ENCODE assay signal across 21 cellular contexts in the genomic region with DNA sequence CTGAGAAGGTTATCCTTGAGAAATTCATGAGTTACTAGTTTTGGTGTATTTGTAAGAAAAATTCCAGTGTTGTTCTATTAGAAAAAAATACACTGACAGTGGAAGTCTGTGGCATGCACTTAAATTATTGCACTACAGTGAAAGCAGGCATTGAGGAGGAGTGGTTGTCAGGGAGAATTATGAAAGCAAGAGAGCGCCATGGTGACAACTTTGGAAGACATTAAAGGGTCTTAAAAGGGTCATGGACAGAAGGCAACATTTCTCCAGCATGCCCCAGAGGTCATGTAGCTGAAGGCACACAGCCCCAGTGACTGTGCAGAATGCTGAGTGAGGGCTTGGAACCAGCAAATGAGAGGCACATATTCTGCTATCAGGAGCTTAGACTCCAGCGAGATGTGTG.
DNase-seq lines count a peak whose midpoint lies in the region; ATAC-seq and TF ChIP-seq lines count a peak whose summit lies in the region.
"Had no signal": no experiment of that assay in that cellular context is flagged by ENCODE, and none has a peak within 500 bp of the region (broad histone marks: within the 10 kb centered on the region; RNA-seq: fewer than 3 reads in every experiment).

No MANE protein-coding gene starts in this region.

- H3K9me2 ChIP-seq in neural cell (ENCODE audit: insufficient read depth, low read length) = no peaks in the 10 kb centered on the region

- H3K14ac ChIP-seq in trophoblast cell (ENCODE audit: low read length) = no peak overlapping the region

- no peak overlapping the region for H4K12ac ChIP-seq in trophoblast cell (ENCODE audit: low read depth, low read length)

- POLR2A ChIA-PET in CD8-positive, alpha-beta T cell (lab: Charles Lee) = no interaction called here

- H3K18ac ChIP-seq in trophoblast cell (ENCODE audit: low read length) = no peak overlapping the region

- H3K36me3 ChIP-seq in neural cell (ENCODE audit: insufficient read depth, low read length) (no peaks in the 10 kb centered on the region), trophoblast cell (ENCODE audit: control insufficient read depth in 1 of 2, insufficient read depth in 2 of 2, low read length in 2 of 2) (no peaks in the 10 kb centered on the region), left ventricle myocardium inferior (no peaks in the 10 kb centered on the region)
- no peaks in the 10 kb centered on the region for H3K36me3 ChIP-seq in CD8-positive, alpha-beta T cell (ENCODE audit: insufficient read depth, low read length)
- H3K36me3 ChIP-seq: BE2C, BLaER1 had no signal

- peak overlapping the region; percentile 0 for H3K27ac Mint-ChIP-seq in mesothelial cell of epicardium
- H3K27ac Mint-ChIP-seq in CD8-positive, alpha-beta T cell = no peak overlapping the region
- H3K27ac Mint-ChIP-seq: CD14-positive monocyte; CD4-positive, alpha-beta memory T cell; CD4-positive, CD25-positive, alpha-beta regulatory T cell had no signal

- no peak for TF ChIP-seq POLR2A in lower leg skin (IDR thresholded peaks at IDR 0.05)

- H3K4me1 Mint-ChIP-seq in mesothelial cell of epicardium = peaks cover 10% of the 10 kb centered on the region
- no peaks in the 10 kb centered on the region for H3K4me1 Mint-ChIP-seq in CD8-positive, alpha-beta T cell (ENCODE audit: low read depth)
- H3K4me1 Mint-ChIP-seq: CD14-positive monocyte; CD4-positive, alpha-beta memory T cell; CD4-positive, CD25-positive, alpha-beta regulatory T cell had no signal

- no peak overlapping the region for H2BK12ac ChIP-seq in trophoblast cell (ENCODE audit: low read length)

- H3K79me1 ChIP-seq in trophoblast cell (ENCODE audit: low read length) = no peaks in the 10 kb centered on the region

- peak; percentile 17 for DNase-seq in Ammon's horn (ENCODE audit: low spot score)
- no peak for DNase-seq in mesothelial cell of epicardium (ENCODE audit: low spot score in 2 of 2, unreplicated experiment in 2 of 2)
- DNase-seq in trophoblast cell = no peak
- DNase-seq in lower leg skin (ENCODE audit: low spot score in 2 of 2) = no peak
- DNase-seq in CD8-positive, alpha-beta T cell = no peak
- no peak for DNase-seq in left ventricle myocardium inferior
- DNase-seq in stimulated activated CD4-positive, alpha-beta T cell treated with anti-CD3 and anti-CD28 coated beads, Interleukin-12 subunit alpha, Interleukin-12 subunit beta, amount 100 ng/mL, for 4 hours = no peak
- DNase-seq: AML-193; BE2C; C1 segment of cervical spinal cord; Caco-2; Calu3; CD4-positive, alpha-beta memory T cell; CD4-positive, CD25-positive, alpha-beta regulatory T cell; DMS79 treated with DMSO at 0.1 percent for 48 hours; GF-D8 had no signal

- no peak overlapping the region for H2AK5ac ChIP-seq in trophoblast cell (ENCODE audit: low read length)

- H3K79me2 ChIP-seq in neural cell (replicated peaks; ENCODE audit: insufficient read depth, low read length) (no peaks in the 10 kb centered on the region), trophoblast cell (ENCODE audit: control insufficient read depth, insufficient read depth, low read length, poor library complexity) (no peaks in the 10 kb centered on the region)

- peaks cover 37% of the 10 kb centered on the region for H3K27me3 Mint-ChIP-seq in mesothelial cell of epicardium (ENCODE audit: low read depth)
- H3K27me3 Mint-ChIP-seq in CD8-positive, alpha-beta T cell (ENCODE audit: low read depth) = no peaks in the 10 kb centered on the region
- H3K27me3 Mint-ChIP-seq: CD4-positive, alpha-beta memory T cell; CD4-positive, CD25-positive, alpha-beta regulatory T cell had no signal

- TF ChIP-seq EP300 in neural cell (conservative IDR thresholded peaks at IDR 0.05; ENCODE audit: poor library complexity, severe bottlenecking) = peak; percentile 52

- no peak overlapping the region for H3K4ac ChIP-seq in trophoblast cell (ENCODE audit: low read depth, low read length)

- H4K8ac ChIP-seq in trophoblast cell (ENCODE audit: low read depth, low read length) = no peak overlapping the region

- H3K9me3 Mint-ChIP-seq in mesothelial cell of epicardium = peaks cover 6% of the 10 kb centered on the region
- no peaks in the 10 kb centered on the region for H3K9me3 Mint-ChIP-seq in CD8-positive, alpha-beta T cell

- no peaks in the 10 kb centered on the region for H4K20me1 ChIP-seq in neural cell (ENCODE audit: insufficient read depth)
- H4K20me1 ChIP-seq: BLaER1 had no signal

- CTCF ChIA-PET in CD8-positive, alpha-beta T cell (lab: Charles Lee) = no interaction called here

- intact Hi-C loops in lower leg skin (cut with DNase I; ENCODE audit: low total_unique reads) = no loop called here
- intact Hi-C loops in CD8-positive, alpha-beta T cell (cut with DNase I, micrococcal nuclease) = no loop called here
- intact Hi-C loops in left ventricle myocardium inferior (cut with micrococcal nuclease) = no loop called here

- no peak overlapping the region for H3K4me2 ChIP-seq in neural cell (ENCODE audit: low read length)
- no peak overlapping the region for H3K4me2 ChIP-seq in trophoblast cell (ENCODE audit: low read length)
- H3K4me2 ChIP-seq: A549, BLaER1 had no signal

- peak overlapping the region; percentile 27 for H3K23ac ChIP-seq in trophoblast cell (ENCODE audit: low read length)

- H3K9ac ChIP-seq in neural cell (ENCODE audit: low read length) = no peak overlapping the region
- H3K9ac ChIP-seq in trophoblast cell (ENCODE audit: low read length) = no peak overlapping the region
- H3K9ac ChIP-seq: BLaER1 had no signal

- no peak overlapping the region for H3K27ac ChIP-seq in neural cell (ENCODE audit: low read length)
- H3K27ac ChIP-seq in trophoblast cell (ENCODE audit: low read depth, low read length) = no peak overlapping the region
- no peak overlapping the region for H3K27ac ChIP-seq in CD8-positive, alpha-beta T cell (ENCODE audit: low read depth, low read length)
- H3K27ac ChIP-seq in left ventricle myocardium inferior (replicated peaks) = no peak overlapping the region
- H3K27ac ChIP-seq: 22Rv1, A549, BLaER1 had no signal

- no peak overlapping the region for H3K4me3 ChIP-seq in neural cell (ENCODE audit: low read length)
- H3K4me3 ChIP-seq in trophoblast cell (ENCODE audit: low read depth, low read length) = no peak overlapping the region
- no peak overlapping the region for H3K4me3 ChIP-seq in lower leg skin (ENCODE audit: low read depth, poor library complexity, severe bottlenecking)
- H3K4me3 ChIP-seq in CD8-positive, alpha-beta T cell (ENCODE audit: low read depth, low read length) = no peak overlapping the region
- no peak overlapping the region for H3K4me3 ChIP-seq in left ventricle myocardium inferior
- H3K4me3 ChIP-seq: A549, BLaER1 had no signal

- H3F3A ChIP-seq in neural cell (ENCODE audit: insufficient read depth, low read length, poor library complexity, severe bottlenecking) = no peaks in the 10 kb centered on the region

- no peaks in the 10 kb centered on the region for H3K9me3 ChIP-seq in neural cell (ENCODE audit: low read length)
- H3K9me3 ChIP-seq in trophoblast cell (ENCODE audit: insufficient read depth, low read depth, low read length) = no peaks in the 10 kb centered on the region
- no peaks in the 10 kb centered on the region for H3K9me3 ChIP-seq in CD8-positive, alpha-beta T cell (ENCODE audit: low read length)
- no peaks in the 10 kb centered on the region for H3K9me3 ChIP-seq in left ventricle myocardium inferior (replicated peaks)
- H3K9me3 ChIP-seq: A549, BE2C, BLaER1, Caco-2 had no signal

- ATAC-seq in CD8-positive, alpha-beta T cell = no peak
- ATAC-seq: A549 had no signal

- H3K4me3 Mint-ChIP-seq in mesothelial cell of epicardium = no peak overlapping the region
- no peak overlapping the region for H3K4me3 Mint-ChIP-seq in CD8-positive, alpha-beta T cell
- H3K4me3 Mint-ChIP-seq: CD14-positive monocyte; CD4-positive, alpha-beta memory T cell; CD4-positive, CD25-positive, alpha-beta regulatory T cell had no signal

- H2BK120ac ChIP-seq in trophoblast cell (ENCODE audit: insufficient read depth, low read length, poor library complexity) = no peak overlapping the region

- no peaks in the 10 kb centered on the region for H3K36me3 Mint-ChIP-seq in mesothelial cell of epicardium
- H3K36me3 Mint-ChIP-seq in CD8-positive, alpha-beta T cell = no peaks in the 10 kb centered on the region
- H3K36me3 Mint-ChIP-seq: CD14-positive monocyte; CD4-positive, alpha-beta memory T cell; CD4-positive, CD25-positive, alpha-beta regulatory T cell had no signal

- H2AFZ ChIP-seq in neural cell (ENCODE audit: low read depth, low read length) (no peak overlapping the region), trophoblast cell (ENCODE audit: insufficient read depth, low read length, poor library complexity) (no peak overlapping the region)

- no peak for TF ChIP-seq RAD21 in neural cell (conservative IDR thresholded peaks at IDR 0.05)

- no peaks in the 10 kb centered on the region for H3K27me3 ChIP-seq in neural cell (ENCODE audit: insufficient read depth, low read depth, low read length)
- no peaks in the 10 kb centered on the region for H3K27me3 ChIP-seq in trophoblast cell (ENCODE audit: insufficient read depth, low read length)
- H3K27me3 ChIP-seq in CD8-positive, alpha-beta T cell (ENCODE audit: insufficient read depth, low read length) = no peaks in the 10 kb centered on the region
- no peaks in the 10 kb centered on the region for H3K27me3 ChIP-seq in left ventricle myocardium inferior (ENCODE audit: low read depth)
- H3K27me3 ChIP-seq: BE2C, BLaER1 had no signal

- H2BK5ac ChIP-seq in trophoblast cell (ENCODE audit: low read depth, low read length, poor library complexity) = no peak overlapping the region

- H3K4me1 ChIP-seq in trophoblast cell (ENCODE audit: control insufficient read depth in 1 of 2, insufficient read depth in 2 of 2, low read length in 2 of 2) = no peaks in the 10 kb centered on the region
- H3K4me1 ChIP-seq in CD8-positive, alpha-beta T cell (ENCODE audit: insufficient read depth, low read length) = no peaks in the 10 kb centered on the region
- H3K4me1 ChIP-seq in left ventricle myocardium inferior = no peaks in the 10 kb centered on the region
- H3K4me1 ChIP-seq: A549, BE2C, BLaER1, Caco-2 had no signal

- no peak overlapping the region for H4K91ac ChIP-seq in trophoblast cell (ENCODE audit: low read depth, low read length)

- WGBS in trophoblast cell (ENCODE audit: extremely low coverage, insufficient coverage, insufficient read length) = no CpG with 5 or more reads among the region's 2 CpGs
- 71 to 75% methylated on average over 2 of the region's 2 CpGs for WGBS in lower leg skin, 2 donors

- no peak for TF ChIP-seq CTCF in mesothelial cell of epicardium (IDR thresholded peaks at IDR 0.05; ENCODE audit: unreplicated experiment)
- TF ChIP-seq CTCF in neural cell (IDR thresholded peaks at IDR 0.05; ENCODE audit: poor library complexity, severe bottlenecking) = no peak
- TF ChIP-seq CTCF in lower leg skin (IDR thresholded peaks at IDR 0.05) = no peak
- TF ChIP-seq CTCF in CD8-positive, alpha-beta T cell (IDR thresholded peaks at IDR 0.05) = no peak
- TF ChIP-seq CTCF in left ventricle myocardium inferior (IDR thresholded peaks at IDR 0.05; ENCODE audit: borderline replicate concordance) = no peak

TF ChIP-seq in neural cell, 6 proteins besides CTCF, POLR2A, EP300 and RAD21 (continues in another document):
- TF ChIP-seq MXI1 (conservative IDR thresholded peaks at IDR 0.05; ENCODE audit: poor library complexity, severe bottlenecking) (no peak), EZH2 (IDR thresholded peaks at IDR 0.05; ENCODE audit: borderline replicate concordance, insufficient read depth, low read length, poor library complexity, severe bottlenecking) (no peak)
